8 cellular contexts compared by ENCODE assay signal in genomic region chr2:183078163-183078466, GRCh38. TPM values are rescaled to one million over a fixed set of nuclear protein-coding genes. Genes with fewer than 3 reads are reported as not detected.
DNase-seq lines count a peak whose midpoint lies in the region; ATAC-seq, FAIRE-seq and TF ChIP-seq lines count a peak whose summit lies in the region.

No MANE protein-coding gene starts in this region.

- no peak for ATAC-seq in gastroesophageal sphincter
- ATAC-seq in pancreas, result peak; percentile 71 to 82 (median 72)
- ATAC-seq in HG02571 (IDR thresholded peaks at IDR 0.05; ENCODE audit: unreplicated experiment), result no peak

- DNase-seq in activated effector memory CD4-positive, alpha-beta T cell treated with anti-CD3 and anti-CD28 coated beads, Interleukin-2, amount 50 U/mL, for 16 hours, result peak; percentile 65
- no peak for DNase-seq in activated effector memory CD4-positive, alpha-beta T cell treated with Interleukin-2 at 50 U/mL for 16 hours
- DNase-seq in UCSD-AML1 (lab: John Stamatoyannopoulos, UW; ENCODE audit: unreplicated experiment), result peak; percentile 51
- peak in 2 of 6 donors; percentile 51 to 67 for DNase-seq in pancreas
- no peak for DNase-seq in erythroblast (lab: John Stamatoyannopoulos, UW)
- DNase-seq in NCI-H1694 treated with DMSO at 0.1 percent for 48 hours (lab: John Stamatoyannopoulos, UW), result no peak

- H3K27ac ChIP-seq in gastroesophageal sphincter (peak overlapping the region; percentile 82 to 97 (median 90)), pancreas (peak overlapping the region; percentile 72 to 92 (median 78))

- intact Hi-C loops in pancreas (cut with DNase I), result no loop called here

- 2 to 3% methylated on average over 6 to 8 of the region's 8 CpGs for WGBS in gastroesophageal sphincter (ENCODE audit: low coverage in 1 of 2), 2 donors
- WGBS in pancreas, 2 donors, result 1 to 3% methylated on average over 8 of the region's 8 CpGs

- H3K9me3 ChIP-seq in gastroesophageal sphincter (no peaks in the 10 kb centered on the region), pancreas (no peaks in the 10 kb centered on the region)

- peaks cover 0 to 29% (median 4%) of the 10 kb centered on the region in 3 donors for H3K4me1 ChIP-seq in gastroesophageal sphincter
- peaks cover 0 to 10% (median 7%) of the 10 kb centered on the region in 3 donors for H3K4me1 ChIP-seq in pancreas

- peak overlapping the region; percentile 74 to 100 for H3K4me3 ChIP-seq in gastroesophageal sphincter
- H3K4me3 ChIP-seq in pancreas, result peak overlapping the region; percentile 42 to 60 (median 57)

- TF ChIP-seq CTCF in gastroesophageal sphincter (IDR thresholded peaks at IDR 0.05) (no peak), pancreas (IDR thresholded peaks at IDR 0.05) (no peak)

- FAIRE-seq in pancreas (lab: Jason Lieb, UNC), result no peak

- TF ChIP-seq POLR2A in gastroesophageal sphincter (IDR thresholded peaks at IDR 0.05), result no peak
- no peak for TF ChIP-seq POLR2A in erythroblast (IDR thresholded peaks at IDR 0.05; ENCODE audit: low read length)

- no peak for TF ChIP-seq EP300 in gastroesophageal sphincter (IDR thresholded peaks at IDR 0.05)

- H3K36me3 ChIP-seq in gastroesophageal sphincter (no peaks in the 10 kb centered on the region), pancreas (no peaks in the 10 kb centered on the region)

- no peaks in the 10 kb centered on the region for H3K27me3 ChIP-seq in gastroesophageal sphincter
- no peaks in the 10 kb centered on the region for H3K27me3 ChIP-seq in pancreas

RNA-seq across cellular contexts. Expression of gene DUSP19, which starts 0.4 kb away (rescaled TPM):
- total RNA-seq in gastroesophageal sphincter (10 to 100 TPM in 2 of 4 donors, 1 to 10 TPM in 2; 3.9 to 16.7 (median 8.6) TPM), pancreas (1 to 10 TPM; 1.3 to 3.8 (median 2.6) TPM)
- polyA plus RNA-seq in pancreas, result 1 to 10 TPM; 1.0 to 1.1 TPM

RNA-seq across cellular contexts. Expression of gene NCKAP1, which starts 39.9 kb away (rescaled TPM):
- total RNA-seq in gastroesophageal sphincter (100 to 1,000 TPM; 185 to 345 (median 292) TPM), pancreas (10 to 100 TPM; 41.9 to 75.6 (median 44.0) TPM)
- polyA plus RNA-seq in pancreas, result 10 to 100 TPM; 16.9 to 39.7 TPM

RNA-seq across cellular contexts. Expression of gene NUP35, which starts 46.1 kb away (rescaled TPM):
- total RNA-seq in gastroesophageal sphincter (10 to 100 TPM in 2 of 4 donors, 1 to 10 TPM in 2; 6.8 to 17.1 (median 12.1) TPM), pancreas (10 to 100 TPM in 2 of 6 donors, 1 to 10 TPM in 4; 5.9 to 13.4 (median 9.1) TPM)
- 1 to 10 TPM; 5.7 to 8.6 TPM for polyA plus RNA-seq in pancreas

Comparison
In these comparisons a context has a peak if more than half of its experiments do, and no peak if none do; other contexts are left out.
1. DNase-seq: peak in activated effector memory CD4-positive, alpha-beta T cell treated with anti-CD3 and anti-CD28 coated beads, Interleukin-2, amount 50 U/mL, for 16 hours (single experiment) and UCSD-AML1 (single experiment); none in activated effector memory CD4-positive, alpha-beta T cell treated with Interleukin-2 at 50 U/mL for 16 hours (single experiment), erythroblast (0 of 2) and NCI-H1694 treated with DMSO at 0.1 percent for 48 hours (single experiment).
2. ATAC-seq: peak in pancreas (4 of 4); none in gastroesophageal sphincter (single experiment) and HG02571 (single experiment).